8 cellular contexts compared by ENCODE assay signal in genomic region chr5:107672212-107673105, GRCh38. TPM values are rescaled to one million over a fixed set of nuclear protein-coding genes. Genes with fewer than 3 reads are reported as not detected.
DNase-seq lines count a peak whose midpoint lies in the region; ATAC-seq, FAIRE-seq and TF ChIP-seq lines count a peak whose summit lies in the region.

No MANE protein-coding gene starts in this region.

- peak overlapping the region; percentile 100 for H2BK5ac ChIP-seq in neuronal stem cell (ENCODE audit: low read length)

- 0 to 1% (median 0%) methylated on average over 26 to 66 of the region's 66 CpGs for WGBS in adrenal gland, 4 donors
- WGBS in neuronal stem cell (ENCODE audit: extremely low coverage in 2 of 2, insufficient read length in 2 of 2, insufficient replicate concordance in 1 of 2), 2 donors = no CpG with 5 or more reads among the region's 66 CpGs

- peak overlapping the region; percentile 81 for H3K4me2 ChIP-seq in neuronal stem cell (ENCODE audit: insufficient read depth, low read length, poor library complexity, severe bottlenecking)

- H3K4me3 ChIP-seq in adrenal gland = peak overlapping the region in 2 of 4 donors; percentile 35 to 88
- H3K4me3 ChIP-seq in neuronal stem cell (ENCODE audit: low read length in 2 of 2) = peak overlapping the region; percentile 89 to 95

- no peak overlapping the region for H4K91ac ChIP-seq in neuronal stem cell (ENCODE audit: low read depth, low read length, poor library complexity)

- peak; percentile 38 for DNase-seq in D721Med (ENCODE audit: insufficient read length, low spot score)
- peak; percentile 83 for DNase-seq in HK-2 (ENCODE audit: unreplicated experiment)
- peak; percentile 98 for DNase-seq in NCI-H748 (lab: John Stamatoyannopoulos, UW; ENCODE audit: unreplicated experiment)
- peak; percentile 52 to 79 (median 66) for DNase-seq in adrenal gland
- DNase-seq in Right ventricle myocardium inferior (ENCODE audit: missing footprints) = peak; percentile 84
- DNase-seq in neuronal stem cell (ENCODE audit: low spot score) = peak; percentile 93

- H3K27ac ChIP-seq in adrenal gland (peak overlapping the region in 2 of 5 donors; percentile 46 to 53), neuronal stem cell (replicated peaks; ENCODE audit: low read length) (peak overlapping the region; percentile 97)

- TF ChIP-seq POLR2A in adrenal gland (IDR thresholded peaks at IDR 0.05) = no peak

- H3K4ac ChIP-seq in neuronal stem cell (ENCODE audit: low read length) = no peak overlapping the region

- peak overlapping the region; percentile 80 for H3K9ac ChIP-seq in neuronal stem cell (ENCODE audit: low read depth, low read length, poor library complexity)

- H3K18ac ChIP-seq in neuronal stem cell (ENCODE audit: low read length) = peak overlapping the region; percentile 95

- H3K4me1 ChIP-seq in adrenal gland (replicated peaks in 1 of 2) (peaks cover 20 to 32% of the 10 kb centered on the region in 2 donors), neuronal stem cell (ENCODE audit: control insufficient read depth in 2 of 2, insufficient read depth in 1 of 2, low read depth in 1 of 2, low read length in 2 of 2) (peaks cover 0 to 2% of the 10 kb centered on the region in 2 donors)

- intact Hi-C loops in adrenal gland (cut with DNase I) (no loop called here), Right ventricle myocardium inferior (cut with DNase I) (loop anchor here (1.0 to 10.0 kb wide), 7 partner anchors 115 to 760 kb away; no protein-coding TSS in a partner anchor)

- H2AK5ac ChIP-seq in neuronal stem cell (ENCODE audit: low read depth, low read length) = no peak overlapping the region

- H3K36me3 ChIP-seq in adrenal gland (replicated peaks in 1 of 2) = no peaks in the 10 kb centered on the region
- peaks cover 0 to 15% of the 10 kb centered on the region in 2 donors for H3K36me3 ChIP-seq in neuronal stem cell (replicated peaks in 1 of 2; ENCODE audit: control insufficient read depth in 2 of 2, insufficient read depth in 2 of 2, low read length in 2 of 2)

- no peak overlapping the region for H2BK120ac ChIP-seq in neuronal stem cell (ENCODE audit: low read depth, low read length)

- FAIRE-seq in D721Med (lab: Jason Lieb, UNC) = no peak

- H3K9me3 ChIP-seq in adrenal gland (replicated peaks in 1 of 3) = no peaks in the 10 kb centered on the region
- H3K9me3 ChIP-seq in neuronal stem cell (replicated peaks in 1 of 2; ENCODE audit: control insufficient read depth in 2 of 2, insufficient read depth in 1 of 2, low read depth in 1 of 2, low read length in 2 of 2) = no peaks in the 10 kb centered on the region

- no peak for TF ChIP-seq CTCF in D721Med (IDR thresholded peaks at IDR 0.05; ENCODE audit: insufficient read depth, missing control alignments)
- no peak for TF ChIP-seq CTCF in adrenal gland (IDR thresholded peaks at IDR 0.05)

- H3K14ac ChIP-seq in neuronal stem cell (ENCODE audit: low read length) = no peak overlapping the region

- H2BK15ac ChIP-seq in neuronal stem cell (ENCODE audit: low read length) = peak overlapping the region; percentile 66

- ATAC-seq in Right ventricle myocardium inferior = peak; percentile 79
- no peak for ATAC-seq in HG03159 (IDR thresholded peaks at IDR 0.05; ENCODE audit: unreplicated experiment)
- no peak for ATAC-seq in GM21619 (IDR thresholded peaks at IDR 0.05; ENCODE audit: unreplicated experiment)

- peak overlapping the region; percentile 22 for H3K23ac ChIP-seq in neuronal stem cell (ENCODE audit: low read depth, low read length, poor library complexity)

- no peak overlapping the region for H2BK12ac ChIP-seq in neuronal stem cell (ENCODE audit: low read length)

- peak overlapping the region; percentile 92 for H2AFZ ChIP-seq in neuronal stem cell (ENCODE audit: low read length)

- H3K27me3 ChIP-seq in adrenal gland (peaks cover 17% of the 10 kb centered on the region), neuronal stem cell (ENCODE audit: control insufficient read depth in 3 of 3, insufficient read depth in 3 of 3, low read depth in 1 of 3, low read length in 3 of 3) (no peaks in the 10 kb centered on the region)

- no peaks in the 10 kb centered on the region for H3K79me1 ChIP-seq in neuronal stem cell (ENCODE audit: low read depth, low read length)

- no peak overlapping the region for H4K8ac ChIP-seq in neuronal stem cell (ENCODE audit: low read depth, low read length)

RNA-seq across cellular contexts. Expression of gene EFNA5, which starts 1.7 kb away (rescaled TPM):
- 1 to 10 TPM in 5 of 8 donors, under 1 TPM in 3; 0.06 to 2.8 (median 1.8) TPM for total RNA-seq in adrenal gland
- polyA plus RNA-seq in adrenal gland = 1 to 10 TPM in 2 of 3 donors, under 1 TPM in 1; 0.81 to 1.6 (median 1.4) TPM
- total RNA-seq in Right ventricle myocardium inferior = 28.5 TPM
- polyA plus RNA-seq in neuronal stem cell (2013, experiment 1 of 2) = 128 TPM
- 138 TPM for polyA plus RNA-seq in neuronal stem cell (2013, experiment 2 of 2)

Comparison
In these comparisons a context has a peak if more than half of its experiments do, and no peak if none do; other contexts are left out.
1. DNase-seq: peak in every context shown above with its lines; median percentile 98 in NCI-H748; 93 in neuronal stem cell; 84 in Right ventricle myocardium inferior; 83 in HK-2; 66 in adrenal gland; 38 in D721Med.